ENCODE assay signal across 1 cellular context in the genomic region with DNA sequence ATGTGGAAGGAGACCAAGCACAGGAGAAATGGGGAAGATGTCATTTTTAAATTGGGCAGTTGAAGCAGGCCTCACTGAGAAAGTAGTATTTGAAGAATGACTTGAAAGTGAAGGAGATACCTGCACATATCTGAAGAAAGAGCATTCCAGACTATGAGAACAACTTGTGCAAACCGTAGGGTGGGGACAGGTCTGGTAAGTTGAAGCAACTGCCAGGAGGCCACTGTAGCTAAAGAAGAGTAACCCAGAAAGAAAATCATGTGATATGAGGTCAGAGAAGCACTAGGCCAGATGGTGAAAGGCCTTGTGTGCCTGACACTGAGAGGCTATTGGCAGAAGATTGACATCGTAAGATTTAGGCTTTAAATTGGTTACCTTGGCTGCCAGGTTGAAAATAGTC.
TF ChIP-seq lines count a peak whose summit lies in the region.

No MANE protein-coding gene starts in this region.

TF ChIP-seq in K562, 482 proteins besides CTCF, POLR2A, EP300 and RAD21:
- no peak for TF ChIP-seq PRPF4 (IDR thresholded peaks at IDR 0.05; ENCODE audit: insufficient read depth, low read depth, low read length, poor library complexity, severe bottlenecking)
TF ChIP-seq in K562: peak in this region for 0.
